1 cellular context compared by ENCODE assay signal in genomic region chr19:19077103-19077502, GRCh38.
TF ChIP-seq lines count a peak whose summit lies in the region.

No MANE protein-coding gene starts in this region.

TF ChIP-seq in IMR-90, 13 proteins besides CTCF, POLR2A, EP300 and RAD21:
- TF ChIP-seq CEBPB (IDR thresholded peaks at IDR 0.05; ENCODE audit: low read depth, low read length) (0 out of 2 replicates have a peak, but pooled peaks have one; percentile 28), ELK1 (IDR thresholded peaks at IDR 0.05; ENCODE audit: borderline replicate concordance, low read depth, low read length) (no peak)
